In the genomic region with DNA sequence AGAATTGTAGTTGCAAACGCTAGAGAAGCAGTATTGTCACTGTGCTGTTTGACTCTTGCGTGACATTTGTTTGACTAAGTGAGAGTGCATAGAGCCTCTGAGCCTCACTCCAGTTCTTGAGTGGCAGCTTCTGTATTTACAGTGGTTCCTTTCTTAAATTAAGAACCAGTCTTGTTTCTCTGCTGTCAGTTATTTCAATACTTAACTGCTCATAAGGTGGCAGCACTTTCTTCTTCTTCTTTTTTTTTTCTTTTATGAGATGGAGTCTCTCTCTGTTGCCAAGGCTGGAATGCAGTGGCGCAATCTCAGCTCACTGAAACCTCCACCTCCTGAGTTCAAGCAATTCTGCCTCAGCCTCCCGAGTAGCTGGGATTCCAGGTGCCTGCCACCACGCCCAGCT, we compare ENCODE assay signal across 16 cellular contexts.
DNase-seq lines count a peak whose midpoint lies in the region; ATAC-seq and TF ChIP-seq lines count a peak whose summit lies in the region.
"Had no signal": no experiment of that assay in that cellular context is flagged by ENCODE, and none has a peak within 500 bp of the region (broad histone marks: within the 10 kb centered on the region; RNA-seq: fewer than 3 reads in every experiment).

No MANE protein-coding gene starts in this region.

- no peak for ATAC-seq in natural killer cell
- ATAC-seq: activated naive CD4-positive, alpha-beta T cell treated with anti-CD3 and anti-CD28 coated beads, Interleukin-2, amount 50 U/mL, for 72 hours; naive thymus-derived CD4-positive, alpha-beta T cell; sciatic nerve had no signal

- 87 to 89% methylated on average over 5 of the region's 5 CpGs for WGBS in sigmoid colon, 2 donors

- H4K20me1 ChIP-seq in OCI-LY1 (ENCODE audit: insufficient read depth, low read length) (no peaks in the 10 kb centered on the region), osteoblast (ENCODE audit: insufficient read depth, low read length) (no peaks in the 10 kb centered on the region)

- TF ChIP-seq POLR2A in sigmoid colon (IDR thresholded peaks at IDR 0.05): no peak

- H3K27ac Mint-ChIP-seq in natural killer cell: peak overlapping the region in 1 of 2 donors; percentile 66
- H3K27ac Mint-ChIP-seq: naive thymus-derived CD4-positive, alpha-beta T cell had no signal

- H2AFZ ChIP-seq in OCI-LY1 (ENCODE audit: low read length) (no peak overlapping the region), osteoblast (ENCODE audit: low read length) (no peak overlapping the region)

- H3K4me2 ChIP-seq in OCI-LY1 (ENCODE audit: low read length): no peak overlapping the region
- H3K4me2 ChIP-seq in osteoblast (ENCODE audit: insufficient read depth, low read length): no peak overlapping the region

- H3K9me3 ChIP-seq in OCI-LY1 (ENCODE audit: low read length) (no peaks in the 10 kb centered on the region), sigmoid colon (no peaks in the 10 kb centered on the region), osteoblast (ENCODE audit: low read depth, low read length) (no peaks in the 10 kb centered on the region), ascending aorta (no peaks in the 10 kb centered on the region)
- H3K9me3 ChIP-seq: suprapubic skin had no signal

- H3K9me2 ChIP-seq in OCI-LY1 (ENCODE audit: low read depth, low read length): no peaks in the 10 kb centered on the region

- H3K27me3 Mint-ChIP-seq in natural killer cell (ENCODE audit: low read depth in 2 of 2): no peaks in the 10 kb centered on the region
- H3K27me3 Mint-ChIP-seq: naive thymus-derived CD4-positive, alpha-beta T cell had no signal

- DNase-seq in HCEC 1CT: peak; percentile 38
- DNase-seq in epithelial cell of esophagus (ENCODE audit: low read depth): peak; percentile 26
- DNase-seq in sigmoid colon: peak; percentile 75
- DNase-seq in osteoblast (ENCODE audit: insufficient read length, low spot score, missing footprints): no peak
- no peak for DNase-seq in natural killer cell
- DNase-seq in ascending aorta (ENCODE audit: low spot score in 2 of 2): no peak
- DNase-seq in NCI-H524 (lab: John Stamatoyannopoulos, UW): no peak
- DNase-seq: dermis blood vessel endothelial cell; KG1; kidney glomerular epithelial cell; naive thymus-derived CD4-positive, alpha-beta T cell; RPMI8226 had no signal

- peak; percentile 25; the same call in 1 of the 2 replicates for TF ChIP-seq CTCF in OCI-LY1 (IDR thresholded peaks at IDR 0.05; ENCODE audit: low read length)
- no peak for TF ChIP-seq CTCF in epithelial cell of esophagus (IDR thresholded peaks at IDR 0.05; ENCODE audit: insufficient read depth, low read depth, low read length, missing control alignments)
- no peak for TF ChIP-seq CTCF in sigmoid colon (IDR thresholded peaks at IDR 0.05)
- no peak for TF ChIP-seq CTCF in osteoblast (IDR thresholded peaks at IDR 0.05; ENCODE audit: extremely low read depth, low read depth, low read length)
- no peak for TF ChIP-seq CTCF in natural killer cell (IDR thresholded peaks at IDR 0.05)
- peak in 1 of 3 experiments; percentile 12 for TF ChIP-seq CTCF in ascending aorta (IDR thresholded peaks at IDR 0.05)

- H3K4me1 ChIP-seq in OCI-LY1 (ENCODE audit: insufficient read depth, low read length, severe bottlenecking): peaks cover 3% of the 10 kb centered on the region
- peaks cover 0 to 68% (median 64%) of the 10 kb centered on the region in 4 donors for H3K4me1 ChIP-seq in sigmoid colon
- H3K4me1 ChIP-seq in osteoblast (ENCODE audit: insufficient read depth, low read length): peaks cover 3% of the 10 kb centered on the region
- peaks cover 1 to 23% of the 10 kb centered on the region in 2 donors for H3K4me1 ChIP-seq in ascending aorta
- H3K4me1 ChIP-seq: suprapubic skin had no signal

- peaks cover 23% of the 10 kb centered on the region for H3K36me3 Mint-ChIP-seq in natural killer cell

- peaks cover 15 to 21% of the 10 kb centered on the region in 2 donors for H3K4me1 Mint-ChIP-seq in natural killer cell

- no peak for TF ChIP-seq EP300 in sigmoid colon (IDR thresholded peaks at IDR 0.05)

- H3K4me3 Mint-ChIP-seq in natural killer cell: no peak overlapping the region
- H3K4me3 Mint-ChIP-seq: naive thymus-derived CD4-positive, alpha-beta T cell had no signal

- H3K9ac ChIP-seq in OCI-LY1 (ENCODE audit: low read length): no peak overlapping the region

- intact Hi-C loops in sigmoid colon (cut with DNase I): no loop called here
- intact Hi-C loops in natural killer cell (cut with micrococcal nuclease): no loop called here
- intact Hi-C loops in ascending aorta (cut with DNase I): loop anchor here (10.0 kb wide), 1 partner anchor 781 kb away; a partner anchor contains a TSS

- H3K79me2 ChIP-seq in OCI-LY1 (ENCODE audit: insufficient read depth, low read length) (no peaks in the 10 kb centered on the region), osteoblast (ENCODE audit: insufficient read depth, low read length) (peaks cover 14% of the 10 kb centered on the region)

- H3K27ac ChIP-seq in OCI-LY1 (ENCODE audit: low read depth, low read length, poor library complexity, severe bottlenecking) (no peak overlapping the region), sigmoid colon (peak overlapping the region; percentile 34 to 59 (median 50)), osteoblast (ENCODE audit: low read depth, low read length) (no peak overlapping the region), ascending aorta (no peak overlapping the region)
- H3K27ac ChIP-seq: suprapubic skin had no signal

- no peaks in the 10 kb centered on the region for H3F3A ChIP-seq in OCI-LY1 (ENCODE audit: insufficient read depth, low read length)

- no peaks in the 10 kb centered on the region for H3K9me3 Mint-ChIP-seq in natural killer cell
- H3K9me3 Mint-ChIP-seq: activated naive CD4-positive, alpha-beta T cell treated with anti-CD3 and anti-CD28 coated beads, Interleukin-2, amount 50 U/mL, for 72 hours; naive thymus-derived CD4-positive, alpha-beta T cell had no signal

- H3K27me3 ChIP-seq in OCI-LY1 (ENCODE audit: insufficient read depth, low read length): no peaks in the 10 kb centered on the region
- no peaks in the 10 kb centered on the region for H3K27me3 ChIP-seq in sigmoid colon
- no peaks in the 10 kb centered on the region for H3K27me3 ChIP-seq in osteoblast (ENCODE audit: insufficient read depth, low read length)
- no peaks in the 10 kb centered on the region for H3K27me3 ChIP-seq in ascending aorta
- H3K27me3 ChIP-seq: suprapubic skin had no signal

- H3K4me3 ChIP-seq in OCI-LY1 (ENCODE audit: low read depth, low read length, poor library complexity, severe bottlenecking): no peak overlapping the region
- no peak overlapping the region for H3K4me3 ChIP-seq in epithelial cell of esophagus (ENCODE audit: low read length)
- H3K4me3 ChIP-seq in sigmoid colon: no peak overlapping the region
- no peak overlapping the region for H3K4me3 ChIP-seq in osteoblast (ENCODE audit: insufficient read depth, low read length)
- H3K4me3 ChIP-seq in ascending aorta: no peak overlapping the region
- H3K4me3 ChIP-seq: suprapubic skin had no signal

- H3K36me3 ChIP-seq in OCI-LY1 (ENCODE audit: insufficient read depth, low read length): no peaks in the 10 kb centered on the region
- peaks cover 0 to 25% (median 4%) of the 10 kb centered on the region in 4 donors for H3K36me3 ChIP-seq in sigmoid colon
- H3K36me3 ChIP-seq in osteoblast (ENCODE audit: insufficient read depth, low read length): peaks cover 4% of the 10 kb centered on the region
- peaks cover 5 to 16% of the 10 kb centered on the region in 2 donors for H3K36me3 ChIP-seq in ascending aorta

Comparison
In these comparisons a context has a peak if more than half of its experiments do, and no peak if none do; other contexts are left out.
1. DNase-seq: peak in HCEC 1CT (single experiment), epithelial cell of esophagus (single experiment) and sigmoid colon (single experiment); none in osteoblast (single experiment), natural killer cell (single experiment), ascending aorta (0 of 2) and NCI-H524 (0 of 2).
2. H3K27ac ChIP-seq: peak in sigmoid colon (4 of 4); none in OCI-LY1 (single experiment), osteoblast (single experiment) and ascending aorta (0 of 2).